23 cellular contexts compared by ENCODE assay signal in genomic region chr4:14193601-14194000, GRCh38.
"Had no signal": no experiment of that assay in that cellular context is flagged by ENCODE, and none has a peak within 500 bp of the region (broad histone marks: within the 10 kb centered on the region; RNA-seq: fewer than 3 reads in every experiment).

No MANE protein-coding gene starts in this region.

- H3K36me3 ChIP-seq: esophagus squamous epithelium, gastroesophageal sphincter, thoracic aorta, transverse colon had no signal

- H3K4me3 ChIP-seq: esophagus squamous epithelium, gastroesophageal sphincter, lung, psoas muscle, skin epidermis, thoracic aorta, transverse colon had no signal

- H3K27ac ChIP-seq: epithelial cell of prostate, esophagus squamous epithelium, gastroesophageal sphincter, psoas muscle, skin epidermis, thoracic aorta, transverse colon had no signal

- H3K27me3 ChIP-seq: esophagus squamous epithelium, gastroesophageal sphincter, transverse colon had no signal

- H3K4me1 ChIP-seq: esophagus squamous epithelium, gastroesophageal sphincter, psoas muscle, transverse colon had no signal

- H3K9me3 ChIP-seq: esophagus squamous epithelium, gastroesophageal sphincter, psoas muscle, thoracic aorta, transverse colon had no signal

- DNase-seq: central memory CD4-positive, alpha-beta T cell; cortex of kidney; effector memory CD8-positive, alpha-beta T cell; esophagus squamous epithelium; glutamatergic neuron; immature natural killer cell; left colon; left ventricle myocardium superior; mesendoderm; naive B cell; psoas muscle; retina; stimulated activated CD4-positive, alpha-beta T cell treated with anti-CD3 and anti-CD28 coated beads, Interleukin-2, amount 100 ng/mL, for 24 hours; stimulated activated CD4-positive, alpha-beta T cell treated with anti-CD3 and anti-CD28 coated beads, Interleukin-4, amount 100 ng/mL, for 4 hours; stimulated activated naive B cell treated with anti-CD40 and anti-IgM and Interleukin-4, amounts not matched to agents 10 μg/mL and 1 μg/mL and 100 μg/mL, for 72 hours; stimulated activated naive CD8-positive, alpha-beta T cell treated with anti-CD3 and anti-CD28 coated beads, Interleukin-15, amount 100 ng/mL, for 72 hours; substantia nigra; transverse colon had no signal
